20 cellular contexts compared by ENCODE assay signal in the genomic region with DNA sequence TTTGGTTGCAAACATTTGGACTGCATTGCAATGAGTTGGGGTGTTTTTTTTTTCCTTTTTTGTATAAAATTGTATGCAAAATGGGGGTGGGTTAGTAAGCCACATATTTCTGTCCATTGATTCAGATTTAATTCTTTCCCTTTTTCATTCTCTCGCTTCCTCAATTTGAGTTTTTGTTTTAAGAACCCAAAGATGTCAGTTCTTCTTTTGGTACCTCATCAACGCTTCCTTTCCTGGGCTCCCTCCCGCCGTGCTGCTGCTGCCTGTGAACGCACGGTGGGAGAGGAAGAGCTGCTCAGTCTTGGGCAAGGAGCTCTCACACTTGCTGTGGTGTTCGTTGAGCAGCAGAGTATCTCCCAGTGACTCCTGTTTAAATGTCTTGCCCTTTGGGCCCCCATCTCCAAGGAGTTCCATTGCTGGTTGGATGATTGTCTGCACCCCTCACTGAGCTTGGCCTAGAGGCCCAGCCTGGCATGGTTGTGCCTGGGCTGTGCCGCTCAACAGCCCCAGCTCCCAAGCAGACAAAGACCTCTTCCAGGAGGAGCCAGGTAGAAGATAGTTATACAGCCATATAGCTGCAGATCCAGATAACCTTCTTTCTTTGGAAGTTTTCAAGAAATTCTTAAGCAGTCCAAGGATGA. TPM values are rescaled to one million over a fixed set of nuclear protein-coding genes. Genes with fewer than 3 reads are reported as not detected.
DNase-seq lines count a peak whose midpoint lies in the region; ATAC-seq and TF ChIP-seq lines count a peak whose summit lies in the region.
"Had no signal": no experiment of that assay in that cellular context is flagged by ENCODE, and none has a peak within 500 bp of the region (broad histone marks: within the 10 kb centered on the region; RNA-seq: fewer than 3 reads in every experiment).

No MANE protein-coding gene starts in this region.

- H3K9me3 Mint-ChIP-seq in Caco-2 (ENCODE audit: unreplicated experiment), result no peaks in the 10 kb centered on the region
- H3K9me3 Mint-ChIP-seq in mesothelial cell of epicardium, result no peaks in the 10 kb centered on the region
- H3K9me3 Mint-ChIP-seq: activated naive CD8-positive, alpha-beta T cell treated with anti-CD3 and anti-CD28 coated beads, Interleukin-2, amount 10 ng/mL, durations not matched to agents 7 days and 5 days; brain had no signal

- CTCF ChIA-PET in Caco-2 (lab: Charles Lee), result no interaction called here

- H3K36me3 ChIP-seq in Caco-2 (ENCODE audit: control insufficient read depth, insufficient read depth, low read length), result no peaks in the 10 kb centered on the region; the same call in 1 of the 2 replicates

- H3K9me3 ChIP-seq in Caco-2, result no peaks in the 10 kb centered on the region

- H3K27me3 ChIP-seq in Caco-2 (replicated peaks; ENCODE audit: control insufficient read depth, insufficient read depth, low read length), result no peaks in the 10 kb centered on the region
- H3K27me3 ChIP-seq: foreskin keratinocyte had no signal

- H3K4me3 Mint-ChIP-seq in Caco-2 (ENCODE audit: unreplicated experiment) (no peak overlapping the region), mesothelial cell of epicardium (no peak overlapping the region)
- H3K4me3 Mint-ChIP-seq: activated naive CD8-positive, alpha-beta T cell treated with anti-CD3 and anti-CD28 coated beads, Interleukin-2, amount 10 ng/mL, durations not matched to agents 7 days and 5 days; brain had no signal

- POLR2A ChIA-PET in Caco-2 (lab: Charles Lee), result no interaction called here

- no peak for TF ChIP-seq CTCF in Caco-2 (IDR thresholded peaks at IDR 0.05; ENCODE audit: insufficient read depth in 1 of 2, low read depth in 1 of 2, low read length in 1 of 2, severe bottlenecking in 1 of 2, unreplicated experiment in 1 of 2)
- no peak for TF ChIP-seq CTCF in mesothelial cell of epicardium (IDR thresholded peaks at IDR 0.05; ENCODE audit: unreplicated experiment)

- intact Hi-C loops in Caco-2 (cut with micrococcal nuclease; ENCODE audit: unreplicated experiment), result no loop called here

- no peaks in the 10 kb centered on the region for H3K4me1 ChIP-seq in Caco-2
- H3K4me1 ChIP-seq: foreskin keratinocyte had no signal

- ATAC-seq in GM21390 (IDR thresholded peaks at IDR 0.05; ENCODE audit: unreplicated experiment) (no peak), HG03432 (IDR thresholded peaks at IDR 0.05; ENCODE audit: unreplicated experiment) (no peak)
- ATAC-seq: foreskin keratinocyte had no signal

- no peak for DNase-seq in Caco-2
- DNase-seq in Kasumi-1 (lab: John Stamatoyannopoulos, UW), result peak; percentile 50 to 53
- DNase-seq in SKM-1 treated with dmso at 0.1 percent for 144 hours (lab: John Stamatoyannopoulos, UW; ENCODE audit: unreplicated experiment), result peak; percentile 53
- DNase-seq in mesothelial cell of epicardium (ENCODE audit: low spot score in 2 of 2, unreplicated experiment in 2 of 2), result no peak
- DNase-seq in stimulated activated CD4-positive, alpha-beta T cell treated with anti-CD3 and anti-CD28 coated beads, Interleukin-4, amount 100 ng/mL, for 1 hour, result no peak
- no peak for DNase-seq in NCI-H748 (lab: John Stamatoyannopoulos, UW; ENCODE audit: unreplicated experiment)
- DNase-seq: activated CD4-positive, alpha-beta T cell treated with anti-CD3 and anti-CD28 coated beads, Interleukin-2, amount 50 U/mL, for 48 hours; activated naive CD8-positive, alpha-beta T cell treated with anti-CD3 and anti-CD28 coated beads, Interleukin-2, amount 10 ng/mL, durations not matched to agents 7 days and 5 days; activated T-cell treated with anti-CD3 and anti-CD28 coated beads, Interleukin-2, amount 50 U/mL, for 48 hours; foreskin keratinocyte; H7; NCI-H1436; NCI-H345; OCI-M1; stimulated activated CD4-positive, alpha-beta T cell treated with anti-CD3 and anti-CD28 coated beads, Interleukin-1b, Interleukin-23, amount 100 ng/mL, for 48 hours had no signal

- H3K36me3 Mint-ChIP-seq in Caco-2 (ENCODE audit: insufficient read depth, unreplicated experiment), result peaks cover 60% of the 10 kb centered on the region
- peaks cover 38% of the 10 kb centered on the region for H3K36me3 Mint-ChIP-seq in mesothelial cell of epicardium

- H3K27me3 Mint-ChIP-seq in Caco-2 (ENCODE audit: insufficient read depth, unreplicated experiment) (no peaks in the 10 kb centered on the region), mesothelial cell of epicardium (ENCODE audit: low read depth) (no peaks in the 10 kb centered on the region)
- H3K27me3 Mint-ChIP-seq: activated naive CD8-positive, alpha-beta T cell treated with anti-CD3 and anti-CD28 coated beads, Interleukin-2, amount 10 ng/mL, durations not matched to agents 7 days and 5 days had no signal

- H3K4me1 Mint-ChIP-seq in Caco-2 (ENCODE audit: low read depth, unreplicated experiment) (no peaks in the 10 kb centered on the region), mesothelial cell of epicardium (no peaks in the 10 kb centered on the region)
- H3K4me1 Mint-ChIP-seq: activated naive CD8-positive, alpha-beta T cell treated with anti-CD3 and anti-CD28 coated beads, Interleukin-2, amount 10 ng/mL, durations not matched to agents 7 days and 5 days; brain had no signal

- H3K4me3 ChIP-seq in Caco-2 (ENCODE audit: low read depth, low read length), result no peak overlapping the region
- H3K4me3 ChIP-seq: coronary artery, SK-N-MC had no signal

- H3K27ac Mint-ChIP-seq in Caco-2 (ENCODE audit: unreplicated experiment) (no peak overlapping the region), mesothelial cell of epicardium (peak overlapping the region; percentile 53)
- H3K27ac Mint-ChIP-seq: activated naive CD8-positive, alpha-beta T cell treated with anti-CD3 and anti-CD28 coated beads, Interleukin-2, amount 10 ng/mL, durations not matched to agents 7 days and 5 days; brain had no signal

- BruUV-seq in Caco-2 (replicated peaks; lab: Mats Ljungman, UMichigan), result TSS peak; percentile 3

RNA-seq across cellular contexts. Expression of gene UBFD1, which starts 13.6 kb away (rescaled TPM):
- total RNA-seq in Caco-2 (2022), result 78.6 and 83.1 TPM in 2 replicates
- total RNA-seq in mesothelial cell of epicardium, result 99.6 to 114 TPM (median 109 TPM) in 3 replicates

RNA-seq across cellular contexts. Expression of gene EARS2, which starts 14.0 kb away (rescaled TPM):
- total RNA-seq in Caco-2 (2022) (29.6 and 32.4 TPM in 2 replicates), mesothelial cell of epicardium (29.0 to 35.6 TPM (median 32.5 TPM) in 3 replicates)

RNA-seq across cellular contexts. Expression of gene NDUFAB1, which starts 25.0 kb away (rescaled TPM):
- total RNA-seq in Caco-2 (2022) (83.4 and 87.1 TPM in 2 replicates), mesothelial cell of epicardium (61.0 to 66.7 TPM (median 63.7 TPM) in 3 replicates)

Comparison
In these comparisons a context has a peak if more than half of its experiments do, and no peak if none do; other contexts are left out.
1. DNase-seq: peak in Kasumi-1 (2 of 2) and SKM-1 treated with dmso at 0.1 percent for 144 hours (single experiment); none in Caco-2 (0 of 2), mesothelial cell of epicardium (0 of 2), stimulated activated CD4-positive, alpha-beta T cell treated with anti-CD3 and anti-CD28 coated beads, Interleukin-4, amount 100 ng/mL, for 1 hour (single experiment) and NCI-H748 (single experiment).